Comparison of ENCODE assay signal across 26 cellular contexts in the genomic region with DNA sequence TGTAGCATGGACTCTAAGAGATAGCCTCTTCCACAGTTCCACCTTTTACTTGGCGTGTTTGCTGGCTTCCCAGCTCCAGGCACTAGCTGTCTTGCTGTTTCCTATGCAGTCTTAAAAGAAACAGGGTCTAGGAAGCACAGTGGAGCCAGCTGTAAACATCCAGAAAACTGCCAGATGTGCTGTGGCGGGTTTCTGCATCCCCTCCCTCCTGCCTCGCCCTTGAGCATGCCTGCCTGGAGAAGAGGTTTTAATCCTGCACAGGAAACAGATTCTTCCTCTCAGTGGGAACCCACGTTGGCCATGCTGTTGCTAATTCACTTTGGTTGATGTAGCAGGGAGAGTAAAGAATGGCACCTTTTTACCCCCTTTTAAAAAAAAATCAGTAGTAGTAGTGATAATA.
"Had no signal": no experiment of that assay in that cellular context is flagged by ENCODE, and none has a peak within 500 bp of the region (broad histone marks: within the 10 kb centered on the region; RNA-seq: fewer than 3 reads in every experiment).

No MANE protein-coding gene starts in this region.

- H3K27ac Mint-ChIP-seq: activated B cell treated with CpG ODN at 0.5 μM for 24 hours; activated CD4-positive, alpha-beta memory T cell treated with anti-CD3 and anti-CD28 coated beads for 36 hours; activated CD4-positive, alpha-beta T cell treated with anti-CD3 and anti-CD28 coated beads, Interleukin-2, amount 10 ng/mL, durations not matched to agents 7 days and 5 days; activated naive CD4-positive, alpha-beta T cell treated with anti-CD3 and anti-CD28 coated beads for 36 hours; activated naive CD8-positive, alpha-beta T cell; activated T-helper 17 cell treated with anti-CD3 and anti-CD28 coated beads, Interleukin-2, amount 50 U/mL, for 72 hours had no signal

- H3K27ac ChIP-seq: cardiac muscle cell, SJSA1 had no signal

- H3K36me3 Mint-ChIP-seq: activated CD4-positive, alpha-beta memory T cell treated with anti-CD3 and anti-CD28 coated beads for 36 hours; activated naive CD8-positive, alpha-beta T cell; brain had no signal

- FAIRE-seq: astrocyte, RCC 7860 had no signal

- DNase-seq: activated B cell treated with CpG ODN at 0.5 μM for 24 hours; activated CD4-positive, alpha-beta memory T cell treated with anti-CD3 and anti-CD28 coated beads for 36 hours; activated CD4-positive, alpha-beta T cell treated with anti-CD3 and anti-CD28 coated beads for 1 hour; activated CD4-positive, alpha-beta T cell treated with anti-CD3 and anti-CD28 coated beads, Interleukin-2, amount 10 ng/mL, durations not matched to agents 7 days and 5 days; activated CD8-positive, alpha-beta memory T cell treated with anti-CD3 and anti-CD28 coated beads for 24 hours; activated gamma-delta T cell; activated naive CD4-positive, alpha-beta T cell treated with anti-CD3 and anti-CD28 coated beads for 36 hours; activated T-cell treated with anti-CD3 and anti-CD28 coated beads for 4 hours; activated T-cell treated with anti-CD3 and anti-CD28 coated beads, Interleukin-2, amount 50 U/mL, for 48 hours; amygdala; NCI-H1048; NCI-H146; NCI-H187 treated with DMSO at 0.1 percent for 48 hours; NCI-H2081 treated with DMSO at 0.1 percent for 48 hours; NCI-H446; PC-3; SHP77; SW 1271 had no signal

- H3K9me3 Mint-ChIP-seq: activated B cell treated with CpG ODN at 0.5 μM for 24 hours; activated CD4-positive, alpha-beta memory T cell treated with anti-CD3 and anti-CD28 coated beads for 36 hours; activated CD4-positive, alpha-beta T cell treated with anti-CD3 and anti-CD28 coated beads, Interleukin-2, amount 10 ng/mL, durations not matched to agents 7 days and 5 days; activated naive CD4-positive, alpha-beta T cell treated with anti-CD3 and anti-CD28 coated beads for 36 hours; activated T-helper 17 cell treated with anti-CD3 and anti-CD28 coated beads, Interleukin-2, amount 50 U/mL, for 72 hours; brain had no signal

- H3K36me3 ChIP-seq: cardiac muscle cell, SJSA1 had no signal

- H3K4me1 Mint-ChIP-seq: activated B cell treated with CpG ODN at 0.5 μM for 24 hours; activated CD4-positive, alpha-beta T cell treated with anti-CD3 and anti-CD28 coated beads, Interleukin-2, amount 10 ng/mL, durations not matched to agents 7 days and 5 days; activated T-helper 17 cell treated with anti-CD3 and anti-CD28 coated beads, Interleukin-2, amount 50 U/mL, for 72 hours had no signal

- H3K4me3 ChIP-seq: cardiac muscle cell, SJSA1 had no signal

- H3K27me3 ChIP-seq: cardiac muscle cell, SJSA1 had no signal

- ATAC-seq: activated T-helper 17 cell treated with anti-CD3 and anti-CD28 coated beads, Interleukin-2, amount 50 U/mL, for 72 hours; PC-3; SK-N-SH treated with all-trans-retinoic acid at 6 μM for 48 hours had no signal

- H3K9me3 ChIP-seq: SJSA1 had no signal

- H3K4me3 Mint-ChIP-seq: activated B cell treated with CpG ODN at 0.5 μM for 24 hours; activated CD4-positive, alpha-beta memory T cell treated with anti-CD3 and anti-CD28 coated beads for 36 hours; activated CD4-positive, alpha-beta T cell treated with anti-CD3 and anti-CD28 coated beads, Interleukin-2, amount 10 ng/mL, durations not matched to agents 7 days and 5 days; activated naive CD4-positive, alpha-beta T cell treated with anti-CD3 and anti-CD28 coated beads for 36 hours; activated naive CD8-positive, alpha-beta T cell; activated T-helper 17 cell treated with anti-CD3 and anti-CD28 coated beads, Interleukin-2, amount 50 U/mL, for 72 hours; brain had no signal

- H3K27me3 Mint-ChIP-seq: activated B cell treated with CpG ODN at 0.5 μM for 24 hours; activated CD4-positive, alpha-beta memory T cell treated with anti-CD3 and anti-CD28 coated beads for 36 hours; activated CD4-positive, alpha-beta T cell treated with anti-CD3 and anti-CD28 coated beads, Interleukin-2, amount 10 ng/mL, durations not matched to agents 7 days and 5 days; activated naive CD8-positive, alpha-beta T cell; activated T-helper 17 cell treated with anti-CD3 and anti-CD28 coated beads, Interleukin-2, amount 50 U/mL, for 72 hours; brain had no signal
